Comparison of ENCODE assay signal across 17 cellular contexts in the genomic region with DNA sequence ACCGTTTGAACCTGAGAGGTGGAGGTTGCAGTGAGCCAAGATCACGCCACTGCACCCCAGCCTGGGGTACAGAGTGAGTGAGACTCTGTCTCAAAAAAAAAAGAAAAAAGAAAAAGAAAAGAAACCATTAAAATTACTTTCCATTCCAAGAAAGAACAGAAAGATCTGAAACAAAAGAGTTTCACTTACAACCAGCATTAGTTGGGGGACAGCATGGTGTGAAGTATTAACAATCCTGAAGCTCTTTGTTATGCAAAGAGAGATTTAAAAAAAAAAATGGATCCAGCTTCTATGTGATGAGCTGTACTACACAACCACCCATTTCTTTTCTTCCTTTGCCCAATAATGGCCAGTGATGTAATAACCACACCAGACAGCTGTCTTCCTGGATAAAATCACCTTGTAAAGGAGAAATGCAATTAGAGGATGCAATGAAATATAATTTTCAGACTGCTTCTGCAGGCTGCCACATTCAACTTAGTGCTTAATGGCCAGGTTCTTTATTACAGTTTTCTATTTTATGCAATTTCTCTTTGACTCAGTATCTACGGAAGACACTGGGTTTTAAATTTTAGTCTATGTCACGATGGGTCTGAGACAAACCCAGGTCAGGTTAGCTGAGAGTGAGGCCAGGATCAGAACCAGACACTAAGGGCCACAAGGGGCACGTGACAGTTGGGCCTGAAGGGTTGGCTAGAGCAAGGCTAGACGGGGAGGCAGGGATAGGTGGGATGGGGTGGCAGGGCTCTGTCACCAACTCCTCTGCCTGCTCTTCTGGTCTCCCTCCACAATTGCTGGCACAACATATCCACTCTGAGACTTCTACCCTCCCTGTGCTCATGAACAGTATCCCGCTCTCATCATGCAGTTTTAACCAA.
DNase-seq lines count a peak whose midpoint lies in the region; ATAC-seq, FAIRE-seq and TF ChIP-seq lines count a peak whose summit lies in the region.
"Had no signal": no experiment of that assay in that cellular context is flagged by ENCODE, and none has a peak within 500 bp of the region (broad histone marks: within the 10 kb centered on the region; RNA-seq: fewer than 3 reads in every experiment).

No MANE protein-coding gene starts in this region.

- H3K79me1 ChIP-seq in H1 (ENCODE audit: low read depth, low read length): peaks cover 6% of the 10 kb centered on the region

- DNase-seq in A172 (ENCODE audit: low spot score): peak; percentile 19
- peak; percentile 16 for DNase-seq in EH (ENCODE audit: low read depth)
- no peak for DNase-seq in H1 (ENCODE audit: low read depth in 1 of 2, low spot score in 2 of 2)
- no peak for DNase-seq in stimulated activated CD4-positive, alpha-beta T cell treated with anti-CD3 and anti-CD28 coated beads, Interleukin-4, amount 100 ng/mL, for 24 hours
- DNase-seq in body of pancreas: no peak
- no peak for DNase-seq in colonic mucosa
- DNase-seq: activated gamma-delta T cell, aorta, COR-L47, left ventricle myocardium inferior, right lobe of liver, T-helper 17 cell had no signal

- 0 out of 2 replicates have a peak overlapping the region, but pooled peaks have one; percentile 4 for H2BK5ac ChIP-seq in H1 (ENCODE audit: low read depth, low read length)

- H3K27ac ChIP-seq in OCI-LY3 (ENCODE audit: low read length) (no peak overlapping the region), H1 (ENCODE audit: low read depth, low read length) (no peak overlapping the region), body of pancreas (no peak overlapping the region), colonic mucosa (no peak overlapping the region)
- H3K27ac ChIP-seq: left ventricle myocardium inferior, right lobe of liver, vagina had no signal

- no peak for FAIRE-seq in H1 (lab: Jason Lieb, UNC)
- FAIRE-seq: colon, frontal cortex had no signal

- H3K4me1 ChIP-seq in OCI-LY3 (ENCODE audit: low read length) (peaks cover 66% of the 10 kb centered on the region), H1 (replicated peaks in 1 of 4; ENCODE audit: control insufficient read depth in 3 of 4, insufficient read depth in 4 of 4, low read length in 3 of 4) (peaks cover 10 to 38% (median 25%) of the 10 kb centered on the region in 4 experiments), body of pancreas (peaks cover 3% of the 10 kb centered on the region), colonic mucosa (no peaks in the 10 kb centered on the region)

- peaks cover 14% of the 10 kb centered on the region for H3K27me3 ChIP-seq in OCI-LY3 (ENCODE audit: low read depth, low read length)
- H3K27me3 ChIP-seq in H1 (replicated peaks in 1 of 4; ENCODE audit: control insufficient read depth in 3 of 4, extremely low read depth in 1 of 4, insufficient read depth in 3 of 4, low read length in 3 of 4): no peaks in the 10 kb centered on the region
- H3K27me3 ChIP-seq in body of pancreas: no peaks in the 10 kb centered on the region
- H3K27me3 ChIP-seq in colonic mucosa: no peaks in the 10 kb centered on the region
- H3K27me3 ChIP-seq: right lobe of liver, vagina had no signal

- no peaks in the 10 kb centered on the region for H3K23me2 ChIP-seq in H1 (ENCODE audit: low read depth, low read length)

- H2BK20ac ChIP-seq in H1 (ENCODE audit: low read length): 0 out of 2 replicates have a peak overlapping the region, but pooled peaks have one; percentile 17

- H3K36me3 ChIP-seq in OCI-LY3 (replicated peaks; ENCODE audit: low read depth, low read length) (peaks cover 2% of the 10 kb centered on the region), H1 (ENCODE audit: control insufficient read depth in 2 of 4, insufficient read depth in 4 of 4, low read length in 3 of 4) (no peaks in the 10 kb centered on the region), body of pancreas (replicated peaks in 1 of 2; ENCODE audit: insufficient read depth in 1 of 2, low read depth in 2 of 2) (no peaks in the 10 kb centered on the region), colonic mucosa (no peaks in the 10 kb centered on the region)
- H3K36me3 ChIP-seq: left ventricle myocardium inferior, right lobe of liver, vagina had no signal

- ATAC-seq in body of pancreas: no peak
- ATAC-seq in GM19035 (IDR thresholded peaks at IDR 0.05; ENCODE audit: unreplicated experiment): no peak
- ATAC-seq: right lobe of liver, T-helper 17 cell had no signal

- POLR2A ChIA-PET in H1 (lab: Charles Lee; ENCODE audit: partially characterized antibody): no interaction called here

- no peak overlapping the region for H3K4ac ChIP-seq in H1 (replicated peaks; ENCODE audit: insufficient read length, low read depth, low read length)

- no peak overlapping the region for H2BK15ac ChIP-seq in H1 (ENCODE audit: low read length)

- 0 out of 2 replicates have a peak overlapping the region, but pooled peaks have one; percentile 3 for H3K18ac ChIP-seq in H1 (ENCODE audit: extremely low read depth, low read length)

- H2BK120ac ChIP-seq in H1 (replicated peaks; ENCODE audit: low read depth, low read length): no peak overlapping the region

- WGBS in H1 (ENCODE audit: extremely low coverage in 1 of 2, insufficient coverage in 1 of 2, insufficient read length in 1 of 2, insufficient replicate concordance in 2 of 2, low coverage in 1 of 2, low lambda C conversion rate in 2 of 2, missing lambda C conversion rate in 1 of 2), 2 experiments: 66% methylated on average over 7 of the region's 7 CpGs; no CpG with 5 or more reads in 1 of the 2 experiments
- WGBS in body of pancreas, 2 donors: 88 to 92% methylated on average over 7 of the region's 7 CpGs

- H3K4me3 ChIP-seq in OCI-LY3 (ENCODE audit: low read length) (0 out of 2 replicates have a peak overlapping the region, but pooled peaks have one; percentile 45), H1 (ENCODE audit: extremely low read depth in 1 of 4, insufficient read depth in 2 of 4, low read depth in 3 of 4, low read length in 4 of 4) (no peak overlapping the region), body of pancreas (no peak overlapping the region), colonic mucosa (no peak overlapping the region)
- H3K4me3 ChIP-seq: left ventricle myocardium inferior, right lobe of liver, vagina had no signal

- no peak for TF ChIP-seq CTCF in OCI-LY3 (IDR thresholded peaks at IDR 0.05; ENCODE audit: low read depth, low read length)
- no peak for TF ChIP-seq CTCF in H1 (IDR thresholded peaks at IDR 0.05; ENCODE audit: control extremely low read depth in 1 of 3, insufficient read depth in 1 of 3, low read depth in 1 of 3, low read length in 3 of 3)
- TF ChIP-seq CTCF in body of pancreas (IDR thresholded peaks at IDR 0.05): no peak
- no peak for TF ChIP-seq CTCF in colonic mucosa (IDR thresholded peaks at IDR 0.05)

- H4K20me1 ChIP-seq in OCI-LY3 (ENCODE audit: insufficient read depth, low read length) (peaks cover 89% of the 10 kb centered on the region), H1 (replicated peaks in 1 of 2; ENCODE audit: control insufficient read depth in 1 of 2, insufficient read depth in 2 of 2, low read length in 2 of 2) (no peaks in the 10 kb centered on the region)

- no peak overlapping the region for H2AK5ac ChIP-seq in H1 (ENCODE audit: low read depth, low read length)

- intact Hi-C loops in body of pancreas (cut with DNase I) (no loop called here), colonic mucosa (cut with DNase I) (no loop called here)

- no peak for TF ChIP-seq POLR2A in H1 (IDR thresholded peaks at IDR 0.05; ENCODE audit: control extremely low read depth in 1 of 2, low read depth in 2 of 2, low read length in 2 of 2)
- no peak for TF ChIP-seq POLR2A in body of pancreas (IDR thresholded peaks at IDR 0.05)

- no peak overlapping the region for H3K23ac ChIP-seq in H1 (ENCODE audit: insufficient read length)

- H3K9ac ChIP-seq in OCI-LY3 (ENCODE audit: low read length) (no peak overlapping the region), H1 (replicated peaks in 1 of 4; ENCODE audit: extremely low read depth in 1 of 4, low read depth in 3 of 4, low read length in 3 of 4) (no peak overlapping the region), colonic mucosa (ENCODE audit: low read depth in 2 of 2, low read length in 2 of 2) (no peak overlapping the region)

- H4K5ac ChIP-seq in H1 (ENCODE audit: insufficient read length, low read depth, low read length): no peak overlapping the region

- H2BK12ac ChIP-seq in H1 (ENCODE audit: low read depth, low read length): peak overlapping the region; percentile 69; the same call in 1 of the 2 replicates

- TF ChIP-seq EP300 in H1 (IDR thresholded peaks at IDR 0.05; ENCODE audit: borderline replicate concordance in 1 of 2, low read depth in 2 of 2, low read length in 2 of 2): no peak

- H3K14ac ChIP-seq in H1 (ENCODE audit: insufficient read length): no peak overlapping the region

- no peaks in the 10 kb centered on the region for H3K9me3 ChIP-seq in OCI-LY3 (ENCODE audit: insufficient read depth, low read length)
- no peaks in the 10 kb centered on the region for H3K9me3 ChIP-seq in H1 (ENCODE audit: insufficient read depth in 2 of 2, low read depth in 1 of 2, low read length in 1 of 2)
- no peaks in the 10 kb centered on the region for H3K9me3 ChIP-seq in body of pancreas
- H3K9me3 ChIP-seq in colonic mucosa: no peaks in the 10 kb centered on the region
- H3K9me3 ChIP-seq: left ventricle myocardium inferior, right lobe of liver, vagina had no signal

- H4K91ac ChIP-seq in H1 (replicated peaks; ENCODE audit: insufficient read length, low read length): peak overlapping the region; percentile 46

- peaks cover 24% of the 10 kb centered on the region for H3K79me2 ChIP-seq in OCI-LY3 (ENCODE audit: low read length)
- H3K79me2 ChIP-seq in H1 (ENCODE audit: control insufficient read depth in 1 of 2, insufficient read depth in 2 of 2, low read length in 2 of 2): peaks cover 0 to 13% of the 10 kb centered on the region in 2 experiments; a peak in 2 of 4 replicates

- H2AFZ ChIP-seq in OCI-LY3 (ENCODE audit: low read depth, low read length) (no peak overlapping the region), H1 (ENCODE audit: low read length) (no peak overlapping the region)

- CTCF ChIA-PET in H1 (lab: Charles Lee; ENCODE audit: partially characterized antibody): interaction anchor here (0.6 to 2.2 kb wide), 6 partner anchors 13 to 1416 kb away, joined by 3 to 5 read pairs (median 3); no protein-coding TSS in a partner anchor

- peak overlapping the region; percentile 68 for H3K4me2 ChIP-seq in OCI-LY3 (ENCODE audit: low read length)
- H3K4me2 ChIP-seq in H1 (ENCODE audit: insufficient read depth in 1 of 2, low read depth in 2 of 2, low read length in 2 of 2): peak overlapping the region in 1 of 2 experiments; percentile 13; a peak in 2 of 4 replicates

- H3K56ac ChIP-seq in H1 (replicated peaks; ENCODE audit: insufficient read length, low read depth, low read length): no peak overlapping the region

- no peak for TF ChIP-seq RAD21 in H1 (IDR thresholded peaks at IDR 0.05 in 1 of 2, conservative IDR thresholded peaks at IDR 0.05 in 1 of 2; ENCODE audit: low read depth in 2 of 2, low read length in 2 of 2)

- H4K8ac ChIP-seq in H1 (ENCODE audit: extremely low read depth, insufficient read depth, low read length): no peak overlapping the region

Comparison
In these comparisons a context has a peak if more than half of its experiments do, and no peak if none do; other contexts are left out.
1. DNase-seq: peak in A172 (single experiment) and EH (single experiment); none in H1 (0 of 2), stimulated activated CD4-positive, alpha-beta T cell treated with anti-CD3 and anti-CD28 coated beads, Interleukin-4, amount 100 ng/mL, for 24 hours (single experiment), body of pancreas (0 of 4) and colonic mucosa (single experiment).